20 cellular contexts compared by ENCODE assay signal in the genomic region with DNA sequence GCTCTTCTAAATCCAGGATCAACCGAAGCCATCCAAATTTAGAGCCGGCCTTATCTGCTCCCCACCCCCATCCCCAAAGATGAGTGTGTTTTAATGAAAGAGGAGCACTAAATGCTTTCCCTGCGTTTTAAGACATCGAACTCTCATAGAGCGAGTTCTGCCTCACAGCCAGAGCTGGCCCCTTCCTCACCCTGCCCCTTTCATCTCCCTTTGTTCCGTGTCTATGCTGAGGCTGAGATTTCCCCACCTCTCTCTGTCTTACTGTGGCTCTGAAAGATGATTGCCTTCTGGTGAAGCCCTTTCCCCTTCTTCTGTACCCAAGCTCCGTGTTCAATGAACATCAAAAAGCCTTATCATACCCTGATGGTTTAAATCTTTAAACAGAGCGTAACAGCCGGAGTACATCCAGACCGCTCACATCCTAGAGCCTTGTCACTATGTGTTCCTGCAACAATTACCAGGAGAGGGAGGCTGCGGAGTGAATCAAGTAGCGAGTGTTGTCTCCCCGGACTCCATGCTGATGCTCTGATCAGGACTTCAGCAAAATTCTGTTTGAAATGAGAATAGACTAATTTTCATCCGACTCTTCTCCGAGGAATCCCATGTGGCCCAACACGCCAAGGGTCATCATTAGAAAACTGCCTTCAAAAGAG.
"Had no signal": no experiment of that assay in that cellular context is flagged by ENCODE, and none has a peak within 500 bp of the region (broad histone marks: within the 10 kb centered on the region; RNA-seq: fewer than 3 reads in every experiment).

No MANE protein-coding gene starts in this region.

- H3K36me3 Mint-ChIP-seq: immature natural killer cell; memory B cell; natural killer cell treated with Interleukin-12 subunit alpha and Interleukin-12 subunit beta and Interleukin-15 and Interleukin-18, amount 100 ng/mL, for 72 hours; stimulated activated memory B cell treated with anti-CD40 and anti-IgM and Interleukin-4, amounts not matched to agents 10 μg/mL and 1 μg/mL and 100 μg/mL, for 72 hours had no signal

- H3K9me3 Mint-ChIP-seq: dendritic cell treated with granulocyte-macrophage colony-stimulating factor and Interleukin-4, amounts not matched to agents 40 ng/mL and 50 ng/mL, for 4 days; memory B cell; natural killer cell treated with Interleukin-12 subunit alpha and Interleukin-12 subunit beta and Interleukin-15 and Interleukin-18, amount 100 ng/mL, for 72 hours; stimulated activated memory B cell treated with anti-CD40 and anti-IgM and Interleukin-4, amounts not matched to agents 10 μg/mL and 1 μg/mL and 100 μg/mL, for 72 hours; stimulated activated naive CD8-positive, alpha-beta T cell treated with anti-CD3 and anti-CD28 coated beads, Interleukin-15, amount 100 ng/mL, for 72 hours had no signal

- H3K4me1 ChIP-seq: heart right ventricle, left ventricle myocardium inferior, lower lobe of right lung, pancreas, prostate gland, right lobe of liver, testis, tibial nerve had no signal

- H3K4me3 Mint-ChIP-seq: dendritic cell treated with granulocyte-macrophage colony-stimulating factor and Interleukin-4, amounts not matched to agents 40 ng/mL and 50 ng/mL, for 4 days; immature natural killer cell; memory B cell; natural killer cell treated with Interleukin-12 subunit alpha and Interleukin-12 subunit beta and Interleukin-15 and Interleukin-18, amount 100 ng/mL, for 72 hours; stimulated activated memory B cell treated with anti-CD40 and anti-IgM and Interleukin-4, amounts not matched to agents 10 μg/mL and 1 μg/mL and 100 μg/mL, for 72 hours; stimulated activated naive CD8-positive, alpha-beta T cell treated with anti-CD3 and anti-CD28 coated beads, Interleukin-15, amount 100 ng/mL, for 72 hours had no signal

- H3K27ac ChIP-seq: cardiac muscle cell, heart right ventricle, left ventricle myocardium inferior, lower lobe of right lung, pancreas, prostate gland, right lobe of liver, testis, tibial nerve had no signal

- H3K4me3 ChIP-seq: cardiac muscle cell, heart right ventricle, left ventricle myocardium inferior, lower lobe of right lung, pancreas, prostate gland, right lobe of liver, testis, tibial nerve had no signal

- H3K36me3 ChIP-seq: cardiac muscle cell, heart right ventricle, left ventricle myocardium inferior, lower lobe of right lung, pancreas, prostate gland, right lobe of liver, tibial nerve had no signal

- H3K27ac Mint-ChIP-seq: dendritic cell treated with granulocyte-macrophage colony-stimulating factor and Interleukin-4, amounts not matched to agents 40 ng/mL and 50 ng/mL, for 4 days; immature natural killer cell; memory B cell; natural killer cell treated with Interleukin-12 subunit alpha and Interleukin-12 subunit beta and Interleukin-15 and Interleukin-18, amount 100 ng/mL, for 72 hours; stimulated activated memory B cell treated with anti-CD40 and anti-IgM and Interleukin-4, amounts not matched to agents 10 μg/mL and 1 μg/mL and 100 μg/mL, for 72 hours; stimulated activated naive CD8-positive, alpha-beta T cell treated with anti-CD3 and anti-CD28 coated beads, Interleukin-15, amount 100 ng/mL, for 72 hours had no signal

- ATAC-seq: esophagus mucosa; heart right ventricle; lower lobe of right lung; natural killer cell treated with Interleukin-12 subunit alpha and Interleukin-12 subunit beta and Interleukin-15 and Interleukin-18, amount 100 ng/mL, for 72 hours; pancreas; right lobe of liver; stimulated activated memory B cell treated with anti-CD40 and anti-IgM and Interleukin-4, amounts not matched to agents 10 μg/mL and 1 μg/mL and 100 μg/mL, for 72 hours; stimulated activated naive CD8-positive, alpha-beta T cell treated with anti-CD3 and anti-CD28 coated beads, Interleukin-15, amount 100 ng/mL, for 72 hours had no signal

- DNase-seq: effector CD8-positive, alpha-beta T cell; heart right ventricle; immature natural killer cell; left ventricle myocardium inferior; lower lobe of right lung; midbrain; pancreas; right lobe of liver; stimulated activated CD4-positive, alpha-beta T cell treated with anti-CD3 and anti-CD28 coated beads, Interleukin-4, amount 100 ng/mL, for 1 hour; stimulated activated CD8-positive, alpha-beta memory T cell treated with anti-CD3 and anti-CD28 coated beads, Interleukin-4, amount 100 ng/mL, for 48 hours; stimulated activated naive CD8-positive, alpha-beta T cell treated with anti-CD3 and anti-CD28 coated beads, Interleukin-15, amount 100 ng/mL, for 72 hours; testis had no signal

- H3K9me3 ChIP-seq: heart right ventricle, left ventricle myocardium inferior, lower lobe of right lung, pancreas, prostate gland, right lobe of liver, testis, tibial nerve had no signal

- H3K4me1 Mint-ChIP-seq: immature natural killer cell; memory B cell; stimulated activated memory B cell treated with anti-CD40 and anti-IgM and Interleukin-4, amounts not matched to agents 10 μg/mL and 1 μg/mL and 100 μg/mL, for 72 hours; stimulated activated naive CD8-positive, alpha-beta T cell treated with anti-CD3 and anti-CD28 coated beads, Interleukin-15, amount 100 ng/mL, for 72 hours had no signal

- H3K27me3 ChIP-seq: cardiac muscle cell, pancreas, right lobe of liver, testis, tibial nerve had no signal
